ENCODE assay signal across 8 cellular contexts in the genomic region with DNA sequence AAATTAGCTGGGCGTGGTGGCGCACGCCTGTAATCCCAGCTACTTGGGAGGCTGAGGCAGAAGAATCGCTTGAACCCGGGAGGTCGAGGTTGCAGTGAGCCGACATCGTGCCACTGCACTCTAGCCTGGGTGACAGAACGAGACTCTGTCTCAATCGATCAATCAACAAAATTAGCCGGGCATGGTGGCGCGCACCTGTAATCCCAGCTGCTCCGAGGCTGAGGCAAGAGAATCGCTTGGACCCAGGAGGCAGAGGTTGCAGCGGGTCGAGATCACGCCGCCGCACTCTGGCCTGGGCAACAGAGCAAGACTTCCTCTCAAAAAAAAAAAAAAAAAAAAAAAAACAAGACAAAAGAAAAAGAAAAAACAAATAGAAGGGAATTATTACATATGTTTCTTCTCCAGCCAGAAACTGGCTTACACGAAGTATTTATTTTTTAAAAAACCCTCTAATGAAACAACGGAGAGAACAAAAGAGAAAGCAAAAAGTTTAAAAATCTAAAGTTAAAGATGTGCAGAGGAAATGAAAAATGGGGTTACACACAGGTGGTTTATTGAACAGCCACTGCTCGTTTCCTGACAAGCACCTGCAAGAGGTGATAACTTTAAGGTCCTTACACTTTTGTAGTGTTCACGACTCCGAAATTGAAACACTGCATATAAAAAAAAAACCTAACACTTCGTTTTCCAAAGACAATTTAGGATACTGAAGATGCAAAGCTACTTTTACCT. TPM values are rescaled to one million over a fixed set of nuclear protein-coding genes. Genes with fewer than 3 reads are reported as not detected.
A peak's percentile ranks its signal among the peaks of the same experiment; 100 is the strongest.
DNase-seq lines count a peak whose midpoint lies in the region; ATAC-seq and TF ChIP-seq lines count a peak whose summit lies in the region.

No MANE protein-coding gene starts in this region.

- H3K4me3 ChIP-seq in HAP-1 (peak overlapping the region; percentile 68), fibroblast of mammary gland (ENCODE audit: control insufficient read depth, low read depth, low read length) (peak overlapping the region; percentile 84), gastrocnemius medialis (peak overlapping the region; percentile 79 to 98 (median 86))

- H3K27ac Mint-ChIP-seq in activated CD4-positive, alpha-beta T cell treated with anti-CD3 and anti-CD28 coated beads, Interleukin-2, amount 10 ng/mL, durations not matched to agents 24 days and 14 days: peak overlapping the region; percentile 92

- peak overlapping the region; percentile 92 for H3K4me3 Mint-ChIP-seq in activated CD4-positive, alpha-beta T cell treated with anti-CD3 and anti-CD28 coated beads, Interleukin-2, amount 10 ng/mL, durations not matched to agents 24 days and 14 days

- TF ChIP-seq POLR2A in gastrocnemius medialis (IDR thresholded peaks at IDR 0.05): no peak

- DNase-seq in HAP-1 (ENCODE audit: low spot score in 2 of 2): no peak
- DNase-seq in activated CD4-positive, alpha-beta T cell treated with anti-CD3 and anti-CD28 coated beads, Interleukin-2, amount 10 ng/mL, durations not matched to agents 24 days and 14 days: peak; percentile 78
- no peak for DNase-seq in fibroblast of mammary gland (ENCODE audit: low read depth)
- no peak for DNase-seq in gastrocnemius medialis
- no peak for DNase-seq in SKM-1 (lab: John Stamatoyannopoulos, UW; ENCODE audit: unreplicated experiment)

- peaks cover 20% of the 10 kb centered on the region for H3K36me3 Mint-ChIP-seq in activated CD4-positive, alpha-beta T cell treated with anti-CD3 and anti-CD28 coated beads, Interleukin-2, amount 10 ng/mL, durations not matched to agents 24 days and 14 days (ENCODE audit: low read depth)

- in situ Hi-C loops in HAP-1 (cut with MboI; ENCODE audit: low sequenced_read_pairs): no loop called here
- in situ Hi-C loops in gastrocnemius medialis (cut with MboI; ENCODE audit: low sequenced_read_pairs in 4 of 4): loop anchor here in 1 of 4 donors (25.0 kb wide), 1 partner anchor 1071 kb away; a partner anchor contains a TSS

- no peaks in the 10 kb centered on the region for H3K27me3 Mint-ChIP-seq in activated CD4-positive, alpha-beta T cell treated with anti-CD3 and anti-CD28 coated beads, Interleukin-2, amount 10 ng/mL, durations not matched to agents 24 days and 14 days

- peaks cover 6% of the 10 kb centered on the region for H3K9me3 ChIP-seq in HAP-1
- H3K9me3 ChIP-seq in gastrocnemius medialis: no peaks in the 10 kb centered on the region

- H3K36me3 ChIP-seq in HAP-1 (replicated peaks): peaks cover 5% of the 10 kb centered on the region; the same call in 1 of the 2 replicates
- H3K36me3 ChIP-seq in gastrocnemius medialis: peaks cover 0 to 5% of the 10 kb centered on the region in 2 donors

- H3K4me1 ChIP-seq in HAP-1: peaks cover 24% of the 10 kb centered on the region
- H3K4me1 ChIP-seq in gastrocnemius medialis: peaks cover 28 to 30% of the 10 kb centered on the region in 2 donors

- no peaks in the 10 kb centered on the region for H3K27me3 ChIP-seq in HAP-1 (ENCODE audit: low read depth)
- H3K27me3 ChIP-seq in gastrocnemius medialis: no peaks in the 10 kb centered on the region

- peak overlapping the region in 3 of 4 donors; percentile 90 to 98 (median 92) for H3K27ac ChIP-seq in gastrocnemius medialis

- H3K4me1 Mint-ChIP-seq in activated CD4-positive, alpha-beta T cell treated with anti-CD3 and anti-CD28 coated beads, Interleukin-2, amount 10 ng/mL, durations not matched to agents 24 days and 14 days: peaks cover 44% of the 10 kb centered on the region

- H3K9me3 Mint-ChIP-seq in activated CD4-positive, alpha-beta T cell treated with anti-CD3 and anti-CD28 coated beads, Interleukin-2, amount 10 ng/mL, durations not matched to agents 24 days and 14 days: no peaks in the 10 kb centered on the region

- intact Hi-C loops in activated CD4-positive, alpha-beta T cell treated with anti-CD3 and anti-CD28 coated beads, Interleukin-2, amount 10 ng/mL, durations not matched to agents 24 days and 14 days (cut with micrococcal nuclease): loop anchor here (2.0 to 10.0 kb wide), 5 partner anchors 35 to 209 kb away; a partner anchor contains a TSS
- intact Hi-C loops in gastrocnemius medialis (cut with DNase I; ENCODE audit: low total_unique reads): loop anchor here (2.0 kb wide), 1 partner anchor 35 kb away; a partner anchor contains a TSS

- TF ChIP-seq CTCF in fibroblast of mammary gland (conservative IDR thresholded peaks at IDR 0.05; ENCODE audit: control insufficient read depth, insufficient read depth, low read depth, low read length) (no peak), gastrocnemius medialis (IDR thresholded peaks at IDR 0.05 in 4 of 5, conservative IDR thresholded peaks at IDR 0.05 in 1 of 5) (no peak)

- ATAC-seq in gastrocnemius medialis: no peak
- no peak for ATAC-seq in GM19035 (IDR thresholded peaks at IDR 0.05; ENCODE audit: unreplicated experiment)
- no peak for ATAC-seq in GM21390 (IDR thresholded peaks at IDR 0.05; ENCODE audit: unreplicated experiment)
- ATAC-seq in HG02610 (IDR thresholded peaks at IDR 0.05; ENCODE audit: unreplicated experiment): no peak

RNA-seq across cellular contexts. Expression of a gene that starts 1.4 kb away (rescaled TPM):
- 44.1 and 45.3 TPM in 2 replicates for total RNA-seq in activated CD4-positive, alpha-beta T cell treated with anti-CD3 and anti-CD28 coated beads, Interleukin-2, amount 10 ng/mL, durations not matched to agents 24 days and 14 days
- 10 to 100 TPM; 16.0 to 25.0 (median 21.9) TPM for total RNA-seq in gastrocnemius medialis

RNA-seq across cellular contexts. Expression of a gene that starts 35.4 kb away (rescaled TPM):
- total RNA-seq in activated CD4-positive, alpha-beta T cell treated with anti-CD3 and anti-CD28 coated beads, Interleukin-2, amount 10 ng/mL, durations not matched to agents 24 days and 14 days: 46.6 and 50.0 TPM in 2 replicates
- 10 to 100 TPM; 13.1 to 16.9 (median 14.7) TPM for total RNA-seq in gastrocnemius medialis
